ENCODE assay signal across 15 cellular contexts in the genomic region with DNA sequence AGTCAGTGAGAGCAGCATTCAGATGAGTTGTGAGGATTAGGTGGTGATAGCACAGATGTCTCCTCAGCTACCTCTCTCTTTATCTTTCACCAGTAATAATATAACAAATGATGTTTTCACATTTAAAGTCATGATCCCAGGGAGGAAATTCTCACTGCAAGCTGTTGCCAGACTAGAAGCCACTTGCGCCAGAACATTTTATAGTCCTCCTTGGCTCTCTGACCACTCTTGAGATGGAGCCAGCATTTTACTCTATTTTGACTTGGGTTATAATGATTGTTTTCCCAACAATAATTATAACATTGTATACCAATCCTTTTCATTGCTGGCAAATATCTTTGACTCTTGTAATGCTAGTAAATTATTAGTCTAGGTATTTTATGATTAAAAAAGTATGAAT.
DNase-seq lines count a peak whose midpoint lies in the region; ATAC-seq, FAIRE-seq and TF ChIP-seq lines count a peak whose summit lies in the region.
"Had no signal": no experiment of that assay in that cellular context is flagged by ENCODE, and none has a peak within 500 bp of the region (broad histone marks: within the 10 kb centered on the region; RNA-seq: fewer than 3 reads in every experiment).

No MANE protein-coding gene starts in this region.

- H3K27me3 Mint-ChIP-seq in stimulated activated naive CD8-positive, alpha-beta T cell treated with anti-CD3 and anti-CD28 coated beads, Interleukin-15, amount 100 ng/mL, for 72 hours, result no peaks in the 10 kb centered on the region
- H3K27me3 Mint-ChIP-seq: IgD-negative memory B cell had no signal

- FAIRE-seq in pancreas (lab: Jason Lieb, UNC), result peak; percentile 57

- ATAC-seq in pancreas, result no peak
- no peak for ATAC-seq in aorta (ENCODE audit: low FRiP score)
- no peak for ATAC-seq in HG03520 (IDR thresholded peaks at IDR 0.05; ENCODE audit: unreplicated experiment)
- no peak for ATAC-seq in GM21576 (IDR thresholded peaks at IDR 0.05; ENCODE audit: unreplicated experiment)
- no peak for ATAC-seq in stimulated activated naive CD8-positive, alpha-beta T cell treated with anti-CD3 and anti-CD28 coated beads, Interleukin-15, amount 100 ng/mL, for 72 hours

- no peaks in the 10 kb centered on the region for H3K27me3 ChIP-seq in pancreas
- no peaks in the 10 kb centered on the region for H3K27me3 ChIP-seq in aorta (ENCODE audit: control insufficient read depth in 1 of 2, insufficient read depth in 2 of 2, low read length in 1 of 2)
- H3K27me3 ChIP-seq: SJCRH30 had no signal

- peaks cover 0 to 6% of the 10 kb centered on the region in 2 donors for H3K9me3 Mint-ChIP-seq in stimulated activated naive CD8-positive, alpha-beta T cell treated with anti-CD3 and anti-CD28 coated beads, Interleukin-15, amount 100 ng/mL, for 72 hours

- TF ChIP-seq CTCF in fibroblast of the aortic adventitia (IDR thresholded peaks at IDR 0.05; ENCODE audit: insufficient read depth, low read length), result no peak
- TF ChIP-seq CTCF in pancreas (IDR thresholded peaks at IDR 0.05), result no peak

- H3K4me1 Mint-ChIP-seq in stimulated activated naive CD8-positive, alpha-beta T cell treated with anti-CD3 and anti-CD28 coated beads, Interleukin-15, amount 100 ng/mL, for 72 hours, result no peaks in the 10 kb centered on the region
- H3K4me1 Mint-ChIP-seq: IgD-negative memory B cell had no signal

- DNase-seq in amniotic epithelial cell (ENCODE audit: low read depth) (peak; percentile 54), fibroblast of the aortic adventitia (ENCODE audit: low read depth) (peak; percentile 51), pancreas (no peak), aorta (no peak)
- DNase-seq in stimulated activated naive CD8-positive, alpha-beta T cell treated with anti-CD3 and anti-CD28 coated beads, Interleukin-15, amount 100 ng/mL, for 72 hours, result no peak
- DNase-seq: ACHN; COR-L47; NCI-H187 treated with DMSO at 0.1 percent for 48 hours; NCI-H345; NCI-H526; NK-92 treated with Interleukin-12 subunit alpha and Interleukin-12 subunit beta, amount 100 ng/mL, for 24 hours; SJCRH30 had no signal

- no peaks in the 10 kb centered on the region for H3K36me3 ChIP-seq in pancreas
- H3K36me3 ChIP-seq in aorta (ENCODE audit: control insufficient read depth in 1 of 2, insufficient read depth in 2 of 2, low read length in 1 of 2), result no peaks in the 10 kb centered on the region
- H3K36me3 ChIP-seq: SJCRH30 had no signal

- H3K27ac Mint-ChIP-seq in stimulated activated naive CD8-positive, alpha-beta T cell treated with anti-CD3 and anti-CD28 coated beads, Interleukin-15, amount 100 ng/mL, for 72 hours, result no peak overlapping the region
- H3K27ac Mint-ChIP-seq: IgD-negative memory B cell had no signal

- no peak overlapping the region for H3K4me3 Mint-ChIP-seq in stimulated activated naive CD8-positive, alpha-beta T cell treated with anti-CD3 and anti-CD28 coated beads, Interleukin-15, amount 100 ng/mL, for 72 hours
- H3K4me3 Mint-ChIP-seq: IgD-negative memory B cell had no signal

- H3K9me3 ChIP-seq in pancreas, result no peaks in the 10 kb centered on the region
- H3K9me3 ChIP-seq in aorta (ENCODE audit: control insufficient read depth, low read length), result no peaks in the 10 kb centered on the region
- H3K9me3 ChIP-seq: SJCRH30 had no signal

- intact Hi-C loops in pancreas (cut with DNase I) (no loop called here), aorta (cut with DNase I) (loop anchor here in 1 of 2 donors (10.0 kb wide), 1 partner anchor 108 kb away; no protein-coding TSS in a partner anchor)

- WGBS in pancreas, 2 donors, result 75 to 83% methylated on average over 1 of the region's 1 CpG
- WGBS in aorta, 2 donors, result 6 to 7% methylated on average over 1 of the region's 1 CpG

- H3K4me3 ChIP-seq in fibroblast of the aortic adventitia (ENCODE audit: low read depth, low read length), result no peak overlapping the region
- no peak overlapping the region for H3K4me3 ChIP-seq in pancreas
- no peak overlapping the region for H3K4me3 ChIP-seq in aorta (ENCODE audit: low read length in 2 of 2)
- H3K4me3 ChIP-seq: SJCRH30 had no signal

- H3K27ac ChIP-seq in pancreas, result no peak overlapping the region
- H3K27ac ChIP-seq in aorta (ENCODE audit: low read depth in 1 of 2, low read length in 2 of 2), result peak overlapping the region; percentile 76 to 99
- H3K27ac ChIP-seq: SJCRH30 had no signal

- H3K4me1 ChIP-seq in pancreas (no peaks in the 10 kb centered on the region), aorta (ENCODE audit: control insufficient read depth in 1 of 2, insufficient read depth in 2 of 2, low read length in 2 of 2) (peaks cover 12 to 17% of the 10 kb centered on the region in 2 donors)

Comparison
In these comparisons a context has a peak if more than half of its experiments do, and no peak if none do; other contexts are left out.
1. DNase-seq: peak in amniotic epithelial cell (single experiment) and fibroblast of the aortic adventitia (single experiment); none in pancreas (0 of 6), aorta (0 of 2) and stimulated activated naive CD8-positive, alpha-beta T cell treated with anti-CD3 and anti-CD28 coated beads, Interleukin-15, amount 100 ng/mL, for 72 hours (0 of 2).
2. H3K27ac ChIP-seq: peak in aorta (2 of 2); none in pancreas (0 of 4).